ENCODE assay signal across 8 cellular contexts in genomic region chr12:14775652-14776020, GRCh38. TPM values are rescaled to one million over a fixed set of nuclear protein-coding genes. Genes with fewer than 3 reads are reported as not detected.
DNase-seq lines count a peak whose midpoint lies in the region; ATAC-seq and TF ChIP-seq lines count a peak whose summit lies in the region.

No MANE protein-coding gene starts in this region.

- H3K27ac ChIP-seq in CD4-positive, CD25-positive, alpha-beta regulatory T cell (ENCODE audit: insufficient read depth, low read length, poor library complexity, severe bottlenecking): peak overlapping the region; percentile 83
- H3K27ac ChIP-seq in effector memory CD4-positive, alpha-beta T cell (ENCODE audit: insufficient read depth, low read length, poor library complexity, severe bottlenecking): peak overlapping the region; percentile 65
- H3K27ac ChIP-seq in neutrophil: peak overlapping the region; percentile 79

- peaks cover 26 to 58% (median 41%) of the 10 kb centered on the region in 4 donors for H3K4me1 Mint-ChIP-seq in CD4-positive, CD25-positive, alpha-beta regulatory T cell

- no peaks in the 10 kb centered on the region for H3K27me3 ChIP-seq in CD4-positive, CD25-positive, alpha-beta regulatory T cell (ENCODE audit: control insufficient read depth, insufficient read depth, low read length)
- no peaks in the 10 kb centered on the region for H3K27me3 ChIP-seq in effector memory CD4-positive, alpha-beta T cell (replicated peaks; ENCODE audit: control insufficient read depth, insufficient read depth, low read length, poor library complexity, severe bottlenecking)
- peaks cover 58% of the 10 kb centered on the region for H3K27me3 ChIP-seq in neutrophil

- H3K9me3 Mint-ChIP-seq in CD4-positive, CD25-positive, alpha-beta regulatory T cell: peaks cover 0 to 2% (median 0%) of the 10 kb centered on the region in 7 donors

- no peak for TF ChIP-seq CTCF in neutrophil (IDR thresholded peaks at IDR 0.05)
- no peak for TF ChIP-seq CTCF in GM13976 (IDR thresholded peaks at IDR 0.05; ENCODE audit: borderline replicate concordance, control extremely low read depth, extremely low read depth, insufficient read depth, missing control alignments)

- peak overlapping the region; percentile 98 to 99 (median 99) for H3K27ac Mint-ChIP-seq in CD4-positive, CD25-positive, alpha-beta regulatory T cell

- peaks cover 12% of the 10 kb centered on the region for H3K27me3 Mint-ChIP-seq in CD4-positive, CD25-positive, alpha-beta regulatory T cell

- H3K4me1 ChIP-seq in CD4-positive, CD25-positive, alpha-beta regulatory T cell (ENCODE audit: control insufficient read depth, insufficient read depth, low read length, poor library complexity, severe bottlenecking): peaks cover 45% of the 10 kb centered on the region
- peaks cover 5% of the 10 kb centered on the region for H3K4me1 ChIP-seq in effector memory CD4-positive, alpha-beta T cell (ENCODE audit: control insufficient read depth, insufficient read depth, low read length, poor library complexity, severe bottlenecking)
- peaks cover 40 to 43% of the 10 kb centered on the region in 2 experiments for H3K4me1 ChIP-seq in neutrophil (ENCODE audit: control insufficient read depth in 1 of 2, insufficient read depth in 1 of 2, low read depth in 1 of 2, low read length in 1 of 2)

- no peak for DNase-seq in CD4-positive, CD25-positive, alpha-beta regulatory T cell
- DNase-seq in NCI-H69 (lab: John Stamatoyannopoulos, UW): peak; percentile 12
- no peak for DNase-seq in effector memory CD4-positive, alpha-beta T cell
- no peak for DNase-seq in GM13976 (ENCODE audit: low spot score)
- no peak for DNase-seq in LoVo (ENCODE audit: low spot score)
- DNase-seq in stimulated activated CD4-positive, alpha-beta T cell treated with anti-CD3 and anti-CD28 coated beads, Interleukin-4, amount 100 ng/mL, for 4 hours: no peak

- H3K36me3 ChIP-seq in CD4-positive, CD25-positive, alpha-beta regulatory T cell (ENCODE audit: control insufficient read depth, insufficient read depth, low read length): no peaks in the 10 kb centered on the region
- no peaks in the 10 kb centered on the region for H3K36me3 ChIP-seq in effector memory CD4-positive, alpha-beta T cell (ENCODE audit: control insufficient read depth, insufficient read depth, low read length)
- H3K36me3 ChIP-seq in neutrophil: no peaks in the 10 kb centered on the region

- ATAC-seq in CD4-positive, CD25-positive, alpha-beta regulatory T cell (ENCODE audit: low read depth in 2 of 2): no peak
- ATAC-seq in HG03175 (IDR thresholded peaks at IDR 0.05; ENCODE audit: unreplicated experiment): no peak

- no peaks in the 10 kb centered on the region for H3K9me3 ChIP-seq in CD4-positive, CD25-positive, alpha-beta regulatory T cell (ENCODE audit: control insufficient read depth in 2 of 2, low read length in 2 of 2)
- H3K9me3 ChIP-seq in effector memory CD4-positive, alpha-beta T cell (ENCODE audit: control insufficient read depth, low read length): no peaks in the 10 kb centered on the region
- H3K9me3 ChIP-seq in neutrophil: no peaks in the 10 kb centered on the region

- H3K36me3 Mint-ChIP-seq in CD4-positive, CD25-positive, alpha-beta regulatory T cell: no peaks in the 10 kb centered on the region

- peak overlapping the region; percentile 97 for H3K4me3 ChIP-seq in CD4-positive, CD25-positive, alpha-beta regulatory T cell (ENCODE audit: low read depth, low read length)
- peak overlapping the region; percentile 75 for H3K4me3 ChIP-seq in effector memory CD4-positive, alpha-beta T cell (ENCODE audit: insufficient read depth, low read depth, low read length, poor library complexity, severe bottlenecking)
- H3K4me3 ChIP-seq in neutrophil (ENCODE audit: low read depth in 1 of 2, low read length in 1 of 2): peak overlapping the region; percentile 69 to 83

- H3K4me3 Mint-ChIP-seq in CD4-positive, CD25-positive, alpha-beta regulatory T cell: peak overlapping the region; percentile 91 to 100 (median 98)

- in situ Hi-C loops in GM13976 (cut with MboI; ENCODE audit: low sequenced_read_pairs, unreplicated experiment): no loop called here

RNA-seq across cellular contexts. Expression of gene WBP11, which starts 27.6 kb away (rescaled TPM):
- total RNA-seq in CD4-positive, CD25-positive, alpha-beta regulatory T cell: 119 TPM
- polyA plus RNA-seq in CD4-positive, CD25-positive, alpha-beta regulatory T cell: 10 to 100 TPM; 50.7 to 61.0 (median 56.0) TPM

RNA-seq across cellular contexts. Expression of gene C12orf60, which starts 27.8 kb away (rescaled TPM):
- 0.54 TPM for total RNA-seq in CD4-positive, CD25-positive, alpha-beta regulatory T cell
- polyA plus RNA-seq in CD4-positive, CD25-positive, alpha-beta regulatory T cell: 1 to 10 TPM; 1.4 to 2.8 (median 1.7) TPM

RNA-seq across cellular contexts. Expression of gene SMCO3, which starts 38.3 kb away (rescaled TPM):
- not detected for total RNA-seq in CD4-positive, CD25-positive, alpha-beta regulatory T cell
- polyA plus RNA-seq in CD4-positive, CD25-positive, alpha-beta regulatory T cell: under 1 TPM in 2 of 4 donors, not detected in 2; 0.08 to 0.09 TPM
